Comparison of ENCODE assay signal across 12 cellular contexts in genomic region chr2:56448999-56449431, GRCh38.
A peak's percentile ranks its signal among the peaks of the same experiment; 100 is the strongest.
DNase-seq lines count a peak whose midpoint lies in the region; ATAC-seq and TF ChIP-seq lines count a peak whose summit lies in the region.
"Had no signal": no experiment of that assay in that cellular context is flagged by ENCODE, and none has a peak within 500 bp of the region (broad histone marks: within the 10 kb centered on the region; RNA-seq: fewer than 3 reads in every experiment).

No MANE protein-coding gene starts in this region.

- peak overlapping the region; percentile 60 for H3K27ac ChIP-seq in GM23248
- peak overlapping the region; percentile 64 for H3K27ac ChIP-seq in SJCRH30
- H3K27ac ChIP-seq in prostate gland = no peak overlapping the region
- H3K27ac ChIP-seq: SK-N-MC had no signal

- H3K36me3 ChIP-seq in GM23248 (ENCODE audit: low read depth) (no peaks in the 10 kb centered on the region), SJCRH30 (no peaks in the 10 kb centered on the region), prostate gland (no peaks in the 10 kb centered on the region)

- WGBS in GM23248 (ENCODE audit: low coverage in 1 of 2, low lambda C conversion rate in 2 of 2, missing lambda C conversion rate in 2 of 2), 2 experiments = 19 to 21% methylated on average over 8 of the region's 8 CpGs
- WGBS in prostate gland = 27% methylated on average over 8 of the region's 8 CpGs

- no peaks in the 10 kb centered on the region for H3K9me2 ChIP-seq in GM23248 (ENCODE audit: insufficient read depth)

- H3K27me3 ChIP-seq in GM23248 (replicated peaks; ENCODE audit: insufficient read depth) = no peaks in the 10 kb centered on the region
- H3K27me3 ChIP-seq in SJCRH30 = no peaks in the 10 kb centered on the region
- H3K27me3 ChIP-seq in prostate gland (replicated peaks; ENCODE audit: insufficient read depth) = no peaks in the 10 kb centered on the region

- no peaks in the 10 kb centered on the region for H3F3A ChIP-seq in GM23248 (ENCODE audit: insufficient read depth)

- in situ Hi-C loops in GM23248 (cut with MboI) = no loop called here

- peak; percentile 44 for DNase-seq in GM23248
- DNase-seq in SJCRH30 = peak in 1 of 2 experiments; percentile 58
- peak; percentile 50 for DNase-seq in islet precursor cell
- peak; percentile 75 for DNase-seq in prostate gland (ENCODE audit: low spot score)
- no peak for DNase-seq in GDM1 (lab: John Stamatoyannopoulos, UW)
- DNase-seq in Kasumi-1 (lab: John Stamatoyannopoulos, UW) = no peak
- DNase-seq: activated CD4-positive, alpha-beta memory T cell treated with anti-CD3 and anti-CD28 coated beads for 36 hours; activated naive CD8-positive, alpha-beta T cell treated with anti-CD3 and anti-CD28 coated beads, Interleukin-2, amount 10 ng/mL, durations not matched to agents 7 days and 5 days; CD8-positive, alpha-beta memory T cell had no signal

- no peaks in the 10 kb centered on the region for H4K20me1 ChIP-seq in GM23248 (ENCODE audit: insufficient read depth)

- TF ChIP-seq POLR2A in prostate gland (IDR thresholded peaks at IDR 0.05) = no peak

- ATAC-seq in HG03378 (IDR thresholded peaks at IDR 0.05; ENCODE audit: unreplicated experiment) (no peak), GM21576 (IDR thresholded peaks at IDR 0.05; ENCODE audit: unreplicated experiment) (no peak)

- no peak for TF ChIP-seq CTCF in prostate gland (IDR thresholded peaks at IDR 0.05)

- H3K4me3 ChIP-seq in GM23248 = no peak overlapping the region
- H3K4me3 ChIP-seq in SJCRH30 = peak overlapping the region; percentile 24
- H3K4me3 ChIP-seq in prostate gland = no peak overlapping the region
- H3K4me3 ChIP-seq: SK-N-MC had no signal

- no peaks in the 10 kb centered on the region for H3K79me2 ChIP-seq in GM23248 (ENCODE audit: insufficient read depth)

- H3K4me2 ChIP-seq in GM23248 (ENCODE audit: unreplicated experiment) = no peak overlapping the region

- no peaks in the 10 kb centered on the region for H3K9me3 ChIP-seq in GM23248 (ENCODE audit: low read depth)
- H3K9me3 ChIP-seq in SJCRH30 (replicated peaks) = no peaks in the 10 kb centered on the region
- no peaks in the 10 kb centered on the region for H3K9me3 ChIP-seq in prostate gland

- intact Hi-C loops in prostate gland (cut with DNase I) = no loop called here

- peak overlapping the region; percentile 46 for H3K9ac ChIP-seq in GM23248

- H3K4me1 ChIP-seq in GM23248 (ENCODE audit: insufficient read depth) = 0 out of 2 replicates have a peak, but pooled peaks cover 5% of the 10 kb centered on the region
- peaks cover 24% of the 10 kb centered on the region for H3K4me1 ChIP-seq in SJCRH30
- H3K4me1 ChIP-seq in prostate gland (replicated peaks) = no peaks in the 10 kb centered on the region

- peak overlapping the region; percentile 65 for H2AFZ ChIP-seq in GM23248

Comparison
In these comparisons a context has a peak if more than half of its experiments do, and no peak if none do; other contexts are left out.
1. DNase-seq: peak in GM23248 (single experiment), islet precursor cell (single experiment) and prostate gland (single experiment); none in GDM1 (single experiment) and Kasumi-1 (0 of 2).
2. H3K27ac ChIP-seq: peak in GM23248 (single experiment) and SJCRH30 (single experiment); none in prostate gland (0 of 2).